Comparison of ENCODE assay signal across 8 cellular contexts in genomic region chrX:153934473-153935325, GRCh38. TPM values are rescaled to one million over a fixed set of nuclear protein-coding genes. Genes with fewer than 3 reads are reported as not detected.
A peak's percentile ranks its signal among the peaks of the same experiment; 100 is the strongest.
DNase-seq lines count a peak whose midpoint lies in the region; ATAC-seq and TF ChIP-seq lines count a peak whose summit lies in the region.

Gene NAA10 (minus strand): TSS chrX:153935037. CDS start chrX:153934904, 133 bp downstream.

- no peak for TF ChIP-seq RAD21 in liver (IDR thresholded peaks at IDR 0.05)

- TF ChIP-seq CTCF in AG09319 (IDR thresholded peaks at IDR 0.05; ENCODE audit: low read depth, low read length) (no peak), liver (IDR thresholded peaks at IDR 0.05; ENCODE audit: low read depth, low read length, missing input control) (no peak)

- H3K36me3 ChIP-seq in duodenal mucosa (ENCODE audit: control insufficient read depth in 1 of 2, insufficient read depth in 2 of 2, low read length in 2 of 2) (peaks cover 0 to 21% of the 10 kb centered on the region in 2 donors), liver (ENCODE audit: control insufficient read depth in 4 of 4, insufficient read depth in 3 of 4, low read depth in 1 of 4, low read length in 3 of 4) (peaks cover 0 to 15% (median 1%) of the 10 kb centered on the region in 4 donors)

- H3K4me1 ChIP-seq in duodenal mucosa (ENCODE audit: control insufficient read depth in 1 of 2, insufficient read depth in 2 of 2, low read length in 2 of 2) (peaks cover 6 to 10% of the 10 kb centered on the region in 2 donors), liver (ENCODE audit: control insufficient read depth in 4 of 4, insufficient read depth in 4 of 4, low read length in 3 of 4) (peaks cover 0 to 14% (median 10%) of the 10 kb centered on the region in 4 donors)

- ATAC-seq in GM18867 (IDR thresholded peaks at IDR 0.05; ENCODE audit: unreplicated experiment): peak; percentile 91
- ATAC-seq in HG03045 (IDR thresholded peaks at IDR 0.05; ENCODE audit: unreplicated experiment): peak; percentile 88

- DNase-seq in AG09319 (ENCODE audit: extremely low read depth, low read depth) (peak; percentile 31), NCI-H2227 (lab: John Stamatoyannopoulos, UW; ENCODE audit: unreplicated experiment) (peak; percentile 91)
- peak; percentile 50 to 56 for DNase-seq in activated CD4-positive, alpha-beta T cell treated with anti-CD3 and anti-CD28 coated beads for 4 hours
- peak; percentile 52 for DNase-seq in stimulated activated CD4-positive, alpha-beta T cell treated with anti-CD3 and anti-CD28 coated beads, Interleukin-4, amount 100 ng/mL, for 24 hours

- WGBS in liver: under 1% methylated on average over 104 of the region's 113 CpGs

- H3K4me3 ChIP-seq in duodenal mucosa (ENCODE audit: low read depth in 1 of 2, low read length in 2 of 2) (peak within 1 kb of the TSS; percentile 71 to 78), liver (ENCODE audit: low read depth in 1 of 3, low read length in 3 of 3) (peak within 1 kb of the TSS; percentile 81 to 90 (median 90))

- H3K9me3 ChIP-seq in duodenal mucosa (ENCODE audit: control insufficient read depth in 1 of 2, low read length in 2 of 2) (no peaks in the 10 kb centered on the region), liver (ENCODE audit: control insufficient read depth in 4 of 4, low read length in 3 of 4) (no peaks in the 10 kb centered on the region)

- peak within 1 kb of the TSS; percentile 49 to 54 for H3K9ac ChIP-seq in duodenal mucosa (ENCODE audit: low read depth in 1 of 2, low read length in 2 of 2)
- peak within 1 kb of the TSS; percentile 13 to 75 for H3K9ac ChIP-seq in liver (ENCODE audit: low read depth in 1 of 2, low read length in 2 of 2)

- H3K27ac ChIP-seq in duodenal mucosa (ENCODE audit: low read depth, low read length): no peak within 1 kb of the TSS
- no peak within 1 kb of the TSS for H3K27ac ChIP-seq in liver (ENCODE audit: low read depth in 1 of 2, low read length in 2 of 2)

- H3K27me3 ChIP-seq in duodenal mucosa (ENCODE audit: control insufficient read depth in 1 of 2, insufficient read depth in 2 of 2, low read length in 2 of 2) (no peaks in the 10 kb centered on the region), liver (ENCODE audit: control insufficient read depth in 4 of 4, insufficient read depth in 4 of 4, low read length in 3 of 4) (no peaks in the 10 kb centered on the region)

TF ChIP-seq in liver, 16 proteins besides CTCF, POLR2A, EP300 and RAD21:
- no peak for TF ChIP-seq FOXA2 (IDR thresholded peaks at IDR 0.05)
TF ChIP-seq in liver: peak in this region for 0.

RNA-seq across cellular contexts. Expression of gene NAA10, which starts in this region (rescaled TPM):
- 10 to 100 TPM; 20.5 to 30.6 TPM for total RNA-seq in liver
- 10 to 100 TPM; 58.2 to 58.8 TPM for polyA plus RNA-seq in liver

Comparison
In these comparisons a context has a peak if more than half of its experiments do, and no peak if none do; other contexts are left out.
1. DNase-seq: peak in every context shown above with its lines; median percentile 91 in NCI-H2227; 53 in activated CD4-positive, alpha-beta T cell treated with anti-CD3 and anti-CD28 coated beads for 4 hours; 52 in stimulated activated CD4-positive, alpha-beta T cell treated with anti-CD3 and anti-CD28 coated beads, Interleukin-4, amount 100 ng/mL, for 24 hours; 31 in AG09319.